In genomic region chrX:41923257-41923924, GRCh38 we compare ENCODE assay signal across 8 cellular contexts. TPM values are rescaled to one million over a fixed set of nuclear protein-coding genes. Genes with fewer than 3 reads are reported as not detected.
DNase-seq lines count a peak whose midpoint lies in the region; ATAC-seq, FAIRE-seq and TF ChIP-seq lines count a peak whose summit lies in the region.

A gene with protein sequence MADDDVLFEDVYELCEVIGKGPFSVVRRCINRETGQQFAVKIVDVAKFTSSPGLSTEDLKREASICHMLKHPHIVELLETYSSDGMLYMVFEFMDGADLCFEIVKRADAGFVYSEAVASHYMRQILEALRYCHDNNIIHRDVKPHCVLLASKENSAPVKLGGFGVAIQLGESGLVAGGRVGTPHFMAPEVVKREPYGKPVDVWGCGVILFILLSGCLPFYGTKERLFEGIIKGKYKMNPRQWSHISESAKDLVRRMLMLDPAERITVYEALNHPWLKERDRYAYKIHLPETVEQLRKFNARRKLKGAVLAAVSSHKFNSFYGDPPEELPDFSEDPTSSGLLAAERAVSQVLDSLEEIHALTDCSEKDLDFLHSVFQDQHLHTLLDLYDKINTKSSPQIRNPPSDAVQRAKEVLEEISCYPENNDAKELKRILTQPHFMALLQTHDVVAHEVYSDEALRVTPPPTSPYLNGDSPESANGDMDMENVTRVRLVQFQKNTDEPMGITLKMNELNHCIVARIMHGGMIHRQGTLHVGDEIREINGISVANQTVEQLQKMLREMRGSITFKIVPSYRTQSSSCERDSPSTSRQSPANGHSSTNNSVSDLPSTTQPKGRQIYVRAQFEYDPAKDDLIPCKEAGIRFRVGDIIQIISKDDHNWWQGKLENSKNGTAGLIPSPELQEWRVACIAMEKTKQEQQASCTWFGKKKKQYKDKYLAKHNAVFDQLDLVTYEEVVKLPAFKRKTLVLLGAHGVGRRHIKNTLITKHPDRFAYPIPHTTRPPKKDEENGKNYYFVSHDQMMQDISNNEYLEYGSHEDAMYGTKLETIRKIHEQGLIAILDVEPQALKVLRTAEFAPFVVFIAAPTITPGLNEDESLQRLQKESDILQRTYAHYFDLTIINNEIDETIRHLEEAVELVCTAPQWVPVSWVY (minus strand): TSS chrX:41923554. CDS start chrX:41922988, 566 bp downstream.

- peaks cover 14% of the 10 kb centered on the region for H3K36me3 Mint-ChIP-seq in central memory CD8-positive, alpha-beta T cell (ENCODE audit: insufficient read depth)

- no peak for FAIRE-seq in keratinocyte (lab: Jason Lieb, UNC)

- peaks cover 28% of the 10 kb centered on the region for H3K4me1 Mint-ChIP-seq in central memory CD8-positive, alpha-beta T cell

- peak within 1 kb of the TSS; percentile 76 for H3K27ac ChIP-seq in keratinocyte (ENCODE audit: control insufficient read depth, insufficient read depth, low read length)

- H3K9me3 ChIP-seq in keratinocyte (ENCODE audit: control insufficient read depth, low read depth, low read length) = no peaks in the 10 kb centered on the region

- no peaks in the 10 kb centered on the region for H3K36me3 ChIP-seq in keratinocyte (ENCODE audit: control insufficient read depth in 2 of 2, extremely low read depth in 1 of 2, insufficient read depth in 2 of 2, low read length in 2 of 2)

- H3K4me2 ChIP-seq in keratinocyte (ENCODE audit: control insufficient read depth, extremely low read depth, insufficient read depth, low read depth, low read length) = peak within 1 kb of the TSS; percentile 95

- no peaks in the 10 kb centered on the region for H3K9me3 Mint-ChIP-seq in central memory CD8-positive, alpha-beta T cell

- no peaks in the 10 kb centered on the region for H3K27me3 ChIP-seq in keratinocyte (ENCODE audit: control insufficient read depth, extremely low read depth, insufficient read depth, low read length)

- H4K20me1 ChIP-seq in keratinocyte (ENCODE audit: control insufficient read depth, extremely low read depth, insufficient read depth, low read length) = no peaks in the 10 kb centered on the region

- H3K79me2 ChIP-seq in keratinocyte (ENCODE audit: control insufficient read depth, insufficient read depth, low read length) = peaks cover 31% of the 10 kb centered on the region

- peak within 1 kb of the TSS; percentile 86 for H3K27ac Mint-ChIP-seq in central memory CD8-positive, alpha-beta T cell (ENCODE audit: low read depth)

- peak within 1 kb of the TSS; percentile 88 for H3K4me3 Mint-ChIP-seq in central memory CD8-positive, alpha-beta T cell

- H3K27me3 Mint-ChIP-seq in central memory CD8-positive, alpha-beta T cell = no peaks in the 10 kb centered on the region

- no peak for TF ChIP-seq CTCF in AG10803 (conservative IDR thresholded peaks at IDR 0.05; ENCODE audit: low read length)
- TF ChIP-seq CTCF in keratinocyte (optimal IDR thresholded peaks at IDR 0.05 in 1 of 3, IDR thresholded peaks at IDR 0.05 in 1 of 3, conservative IDR thresholded peaks at IDR 0.05 in 1 of 3; ENCODE audit: extremely low read depth in 1 of 3, insufficient read depth in 2 of 3, low read length in 3 of 3) = no peak

- dilution Hi-C loops in keratinocyte (cut with MboI; ENCODE audit: extremely low pct_ligation_motif_present, low sequenced_read_pairs) = no loop called here

- DNase-seq in AG10803 (ENCODE audit: low read depth) (peak; percentile 90), NCI-H446 treated with DMSO at 0.1 percent for 48 hours (lab: John Stamatoyannopoulos, UW) (peak; percentile 79), keratinocyte (ENCODE audit: low read depth, low spot score) (peak; percentile 26)
- peak; percentile 61 to 80 for DNase-seq in central memory CD8-positive, alpha-beta T cell (ENCODE audit: low spot score in 2 of 2)
- peak; percentile 83 for DNase-seq in stimulated activated CD4-positive, alpha-beta T cell treated with anti-CD3 and anti-CD28 coated beads, Interleukin-12 subunit alpha, Interleukin-12 subunit beta, amount 100 ng/mL, for 4 hours

- ATAC-seq in HG03378 (IDR thresholded peaks at IDR 0.05; ENCODE audit: unreplicated experiment) = peak; percentile 60
- ATAC-seq in activated CD4-positive, CD25-positive, alpha-beta regulatory T cell treated with anti-CD3 and anti-CD28 coated beads, Interleukin-2, amount 50 U/mL, for 24 hours = peak; percentile 75 to 77
- ATAC-seq in central memory CD8-positive, alpha-beta T cell (replicated peaks; ENCODE audit: extremely low read depth, poor library complexity, severe bottlenecking) = peak; percentile 65

- no peaks in the 10 kb centered on the region for H3K9me1 ChIP-seq in keratinocyte (ENCODE audit: control insufficient read depth, extremely low read depth, insufficient read depth, low read length)

- H3K4me3 ChIP-seq in AG10803 (ENCODE audit: low read length) (peak within 1 kb of the TSS; percentile 75), keratinocyte (ENCODE audit: control insufficient read depth in 2 of 3, extremely low read depth in 1 of 3, insufficient read depth in 2 of 3, low read depth in 1 of 3, low read length in 3 of 3) (peak within 1 kb of the TSS; percentile 61 to 72 (median 70))

- peak; percentile 31 for TF ChIP-seq POLR2A in GM19193 (IDR thresholded peaks at IDR 0.05; ENCODE audit: extremely low read depth, insufficient read depth, insufficient read length)

- no peaks in the 10 kb centered on the region for H3K4me1 ChIP-seq in keratinocyte (ENCODE audit: control insufficient read depth, extremely low read depth, insufficient read depth, low read length)

- H2AFZ ChIP-seq in keratinocyte (ENCODE audit: control insufficient read depth, low read length) = peak within 1 kb of the TSS; percentile 85

- peak within 1 kb of the TSS; percentile 72 for H3K9ac ChIP-seq in keratinocyte (ENCODE audit: control insufficient read depth, extremely low read depth, insufficient read depth, low read length)

RNA-seq across cellular contexts. Expression of the gene that starts here (rescaled TPM):
- 19.6 to 33.7 TPM (median 22.0 TPM) in 3 replicates for polyA plus RNA-seq in keratinocyte
- 36.5 TPM for polyA plus RNA-seq in keratinocyte (2011; ENCODE audit: low read depth)
- polyA plus RNA-seq in keratinocyte (2011; cell fraction: cytosol; rRNA removed) = 13.4 and 24.6 TPM in 2 replicates
- 27.6 and 33.0 TPM in 2 replicates for polyA plus RNA-seq in keratinocyte (2011; cell fraction: nucleus; rRNA removed)
- polyA plus RNA-seq in keratinocyte (2012; ENCODE audit: low replicate concordance) = 15.6 and 23.1 TPM in 2 replicates
- 11.0 to 54.6 TPM (median 31.9 TPM) in 3 replicates for polyA minus RNA-seq in keratinocyte
- polyA minus RNA-seq in keratinocyte (2011; cell fraction: cytosol; rRNA and poly(A)+ RNA removed) = 29.9 TPM
- 38.6 and 71.7 TPM in 2 replicates for polyA minus RNA-seq in keratinocyte (2011; cell fraction: nucleus; rRNA and poly(A)+ RNA removed)

Comparison
In these comparisons a context has a peak if more than half of its experiments do, and no peak if none do; other contexts are left out.
1. Peak in every context shown above with its lines: DNase-seq, ATAC-seq, H3K4me3 ChIP-seq and H3K27ac ChIP-seq.
2. DNase-seq: peak in every context shown above with its lines; median percentile 90 in AG10803; 83 in stimulated activated CD4-positive, alpha-beta T cell treated with anti-CD3 and anti-CD28 coated beads, Interleukin-12 subunit alpha, Interleukin-12 subunit beta, amount 100 ng/mL, for 4 hours; 79 in NCI-H446 treated with DMSO at 0.1 percent for 48 hours; 70 in central memory CD8-positive, alpha-beta T cell; 26 in keratinocyte.